Comparison of ENCODE assay signal across 8 cellular contexts in genomic region chr7:43729214-43729923, GRCh38. TPM values are rescaled to one million over a fixed set of nuclear protein-coding genes. Genes with fewer than 3 reads are reported as not detected.
A peak's percentile ranks its signal among the peaks of the same experiment; 100 is the strongest.
DNase-seq lines count a peak whose midpoint lies in the region; ATAC-seq and TF ChIP-seq lines count a peak whose summit lies in the region.

TSS of gene COA1 (minus strand) at chr7:43729523. CDS start at chr7:43648614, 80,909 bp downstream.

- no peaks in the 10 kb centered on the region for H3K36me3 ChIP-seq in left lung

- DNase-seq in CD1c-positive myeloid dendritic cell (ENCODE audit: extremely low spot score), result peak; percentile 89
- DNase-seq in NCI-H748 (lab: John Stamatoyannopoulos, UW; ENCODE audit: unreplicated experiment), result peak; percentile 95
- peak; percentile 66 to 79 for DNase-seq in activated CD4-positive, alpha-beta T cell treated with anti-CD3 and anti-CD28 coated beads, Interleukin-2, amount 50 U/mL, for 24 hours (ENCODE audit: low read depth in 1 of 2, low spot score in 1 of 2)
- peak; percentile 88 to 95 for DNase-seq in left lung
- peak; percentile 76 for DNase-seq in stimulated activated CD4-positive, alpha-beta T cell treated with anti-CD3 and anti-CD28 coated beads, Interleukin-2, amount 100 ng/mL, for 4 hours (ENCODE audit: low read depth)

- no peaks in the 10 kb centered on the region for H3K9me3 ChIP-seq in left lung

- peaks cover 12% of the 10 kb centered on the region for H3K36me3 Mint-ChIP-seq in dendritic cell treated with granulocyte-macrophage colony-stimulating factor and Interleukin-4, amounts not matched to agents 40 ng/mL and 50 ng/mL, for 4 days (ENCODE audit: low read depth)

- H3K27me3 Mint-ChIP-seq in dendritic cell treated with granulocyte-macrophage colony-stimulating factor and Interleukin-4, amounts not matched to agents 40 ng/mL and 50 ng/mL, for 4 days, result no peaks in the 10 kb centered on the region

- peak within 1 kb of the TSS; percentile 87 for H3K27ac Mint-ChIP-seq in dendritic cell treated with granulocyte-macrophage colony-stimulating factor and Interleukin-4, amounts not matched to agents 40 ng/mL and 50 ng/mL, for 4 days

- H3K4me1 Mint-ChIP-seq in dendritic cell treated with granulocyte-macrophage colony-stimulating factor and Interleukin-4, amounts not matched to agents 40 ng/mL and 50 ng/mL, for 4 days (ENCODE audit: low read depth), result peaks cover 38% of the 10 kb centered on the region

- peak within 1 kb of the TSS; percentile 76 to 85 for H3K27ac ChIP-seq in left lung

- H3K9me3 Mint-ChIP-seq in dendritic cell treated with granulocyte-macrophage colony-stimulating factor and Interleukin-4, amounts not matched to agents 40 ng/mL and 50 ng/mL, for 4 days, result no peaks in the 10 kb centered on the region

- peaks cover 7 to 28% of the 10 kb centered on the region in 2 donors for H3K4me1 ChIP-seq in left lung

- no peaks in the 10 kb centered on the region for H3K27me3 ChIP-seq in left lung

- ATAC-seq in GM19372 (IDR thresholded peaks at IDR 0.05; ENCODE audit: low read depth, unreplicated experiment), result peak; percentile 80
- peak; percentile 78 for ATAC-seq in HG03521 (IDR thresholded peaks at IDR 0.05; ENCODE audit: unreplicated experiment)
- ATAC-seq in left lung, result peak; percentile 100

- peak within 1 kb of the TSS; percentile 93 for H3K4me3 Mint-ChIP-seq in dendritic cell treated with granulocyte-macrophage colony-stimulating factor and Interleukin-4, amounts not matched to agents 40 ng/mL and 50 ng/mL, for 4 days

- peak within 1 kb of the TSS; percentile 49 to 70 for H3K4me3 ChIP-seq in left lung

- TF ChIP-seq CTCF in left lung (IDR thresholded peaks at IDR 0.05), result no peak

- intact Hi-C loops in dendritic cell treated with granulocyte-macrophage colony-stimulating factor and Interleukin-4, amounts not matched to agents 40 ng/mL and 50 ng/mL, for 4 days (cut with micrococcal nuclease), result loop anchor here (2.0 to 10.0 kb wide), 2 partner anchors 27 to 795 kb away; partner anchors contain the start of genes MRPL32 and PSMA2
- intact Hi-C loops in left lung (cut with DNase I), result loop anchor here in 1 of 2 donors (10.0 kb wide), 1 partner anchor 105 kb away; no protein-coding TSS in a partner anchor

RNA-seq across cellular contexts. Expression of gene COA1, which starts in this region (rescaled TPM):
- total RNA-seq in left lung, result 10 to 100 TPM; 41.5 to 43.8 TPM

Comparison
In these comparisons a context has a peak if more than half of its experiments do, and no peak if none do; other contexts are left out.
1. Peak in every context shown above with its lines: DNase-seq, ATAC-seq, H3K4me3 ChIP-seq and H3K27ac ChIP-seq.